8 cellular contexts compared by ENCODE assay signal in the genomic region with DNA sequence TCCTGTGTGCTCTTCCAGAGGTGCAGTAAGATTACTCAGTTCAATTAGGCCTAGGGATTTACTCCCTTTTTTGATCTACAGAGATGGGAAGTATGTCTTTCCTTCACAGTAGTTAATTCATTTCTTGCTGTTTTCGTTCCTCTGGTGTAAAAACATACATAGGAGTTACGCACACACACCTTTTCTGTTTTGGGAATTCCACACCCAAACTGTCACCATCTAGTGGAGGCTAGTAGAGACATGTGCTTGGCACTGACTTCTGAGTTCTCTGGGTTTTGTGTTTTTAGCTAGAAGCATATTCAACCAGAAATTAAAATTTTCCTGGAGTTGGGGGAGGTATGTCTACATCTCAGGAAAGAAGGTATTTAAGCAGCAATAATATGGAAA. TPM values are rescaled to one million over a fixed set of nuclear protein-coding genes. Genes with fewer than 3 reads are reported as not detected.
A peak's percentile ranks its signal among the peaks of the same experiment; 100 is the strongest.
DNase-seq lines count a peak whose midpoint lies in the region; ATAC-seq and TF ChIP-seq lines count a peak whose summit lies in the region.

No MANE protein-coding gene starts in this region.

- no peaks in the 10 kb centered on the region for H3K27me3 ChIP-seq in BLaER1
- peaks cover 14% of the 10 kb centered on the region for H3K27me3 ChIP-seq in HUES64 (ENCODE audit: insufficient read depth, low read length)
- no peaks in the 10 kb centered on the region for H3K27me3 ChIP-seq in body of pancreas
- H3K27me3 ChIP-seq in aorta (ENCODE audit: control insufficient read depth in 1 of 2, insufficient read depth in 2 of 2, low read length in 1 of 2) = no peaks in the 10 kb centered on the region

- intact Hi-C loops in body of pancreas (cut with DNase I) = loop anchor here (10.0 kb wide), 1 partner anchor 52 kb away; no protein-coding TSS in a partner anchor
- intact Hi-C loops in aorta (cut with DNase I) = loop anchor here in 1 of 2 donors (5.0 kb wide), 2 partner anchors 35 to 55 kb away; no protein-coding TSS in a partner anchor

- H3K27ac ChIP-seq in BLaER1 (peak overlapping the region; percentile 92), HUES64 (ENCODE audit: low read depth, low read length) (no peak overlapping the region), body of pancreas (peak overlapping the region; percentile 73 to 99 (median 92)), aorta (ENCODE audit: low read depth in 1 of 2, low read length in 2 of 2) (peak overlapping the region; percentile 85 to 100)

- TF ChIP-seq POLR2A in body of pancreas (IDR thresholded peaks at IDR 0.05) = no peak

- ATAC-seq in body of pancreas = no peak
- ATAC-seq in aorta (ENCODE audit: low FRiP score) = no peak
- ATAC-seq in GM18861 (IDR thresholded peaks at IDR 0.05; ENCODE audit: unreplicated experiment) = no peak

- TF ChIP-seq CTCF in body of pancreas (IDR thresholded peaks at IDR 0.05) = peak in 1 of 7 experiments; percentile 14

- H3K9ac ChIP-seq in BLaER1 = peak overlapping the region; percentile 89
- peak overlapping the region; percentile 30; the same call in 1 of the 2 replicates for H3K9ac ChIP-seq in HUES64 (ENCODE audit: low read depth, low read length)

- WGBS in HUES64 = 54% methylated on average over 2 of the region's 2 CpGs
- 0 to 7% methylated on average over 2 of the region's 2 CpGs for WGBS in body of pancreas, 2 donors
- WGBS in aorta, 2 donors = 2% methylated on average over 2 of the region's 2 CpGs

- peaks cover 70% of the 10 kb centered on the region for H3K4me1 ChIP-seq in BLaER1
- H3K4me1 ChIP-seq in HUES64 (ENCODE audit: insufficient read depth, low read length) = peaks cover 18% of the 10 kb centered on the region
- H3K4me1 ChIP-seq in body of pancreas = peaks cover 62% of the 10 kb centered on the region
- H3K4me1 ChIP-seq in aorta (ENCODE audit: control insufficient read depth in 1 of 2, insufficient read depth in 2 of 2, low read length in 2 of 2) = peaks cover 3 to 10% of the 10 kb centered on the region in 2 donors

- H3K4me3 ChIP-seq in BLaER1 = peak overlapping the region; percentile 95
- H3K4me3 ChIP-seq in HUES64 (ENCODE audit: low read length) = peak overlapping the region; percentile 61
- H3K4me3 ChIP-seq in body of pancreas = peak overlapping the region; percentile 3 to 51
- H3K4me3 ChIP-seq in aorta (ENCODE audit: low read length in 2 of 2) = peak overlapping the region; percentile 68 to 96

- peak overlapping the region; percentile 94 for H3K4me2 ChIP-seq in BLaER1

- peaks cover 55% of the 10 kb centered on the region for H4K20me1 ChIP-seq in BLaER1

- H3K9me3 ChIP-seq in BLaER1 (no peaks in the 10 kb centered on the region), HUES64 (ENCODE audit: insufficient read depth, low read depth, low read length) (no peaks in the 10 kb centered on the region), body of pancreas (no peaks in the 10 kb centered on the region), aorta (ENCODE audit: control insufficient read depth, low read length) (no peaks in the 10 kb centered on the region)

- no peak for DNase-seq in body of pancreas
- peak; percentile 48 for DNase-seq in medulla oblongata (ENCODE audit: extremely low spot score)
- no peak for DNase-seq in aorta
- DNase-seq in D341Med (ENCODE audit: low spot score) = no peak
- DNase-seq in NOMO-1 (lab: John Stamatoyannopoulos, UW; ENCODE audit: unreplicated experiment in 2 of 2) = no peak

- H3K36me3 ChIP-seq in BLaER1 (no peaks in the 10 kb centered on the region; the same call in 1 of the 2 replicates), HUES64 (ENCODE audit: insufficient read depth, low read length) (no peaks in the 10 kb centered on the region), body of pancreas (replicated peaks in 1 of 2; ENCODE audit: insufficient read depth in 1 of 2, low read depth in 2 of 2) (no peaks in the 10 kb centered on the region), aorta (ENCODE audit: control insufficient read depth in 1 of 2, insufficient read depth in 2 of 2, low read length in 1 of 2) (no peaks in the 10 kb centered on the region)

RNA-seq across cellular contexts. Expression of gene SUSD6, which starts 1.4 kb away (rescaled TPM):
- polyA plus RNA-seq in HUES64 (2013, experiment 1 of 2) = 3.4 TPM
- polyA plus RNA-seq in HUES64 (2013, experiment 2 of 2) = 3.4 TPM
- total RNA-seq in body of pancreas (10 to 100 TPM; 24.6 to 25.1 TPM), aorta (10 to 100 TPM; 51.3 to 59.9 TPM)
- polyA plus RNA-seq in aorta = 10 to 100 TPM in 1 of 2 donors, 1 to 10 TPM in 1; 7.4 to 16.1 TPM

RNA-seq across cellular contexts. Expression of gene CCDC177, which starts 38.1 kb away (rescaled TPM):
- polyA plus RNA-seq in HUES64 (2013, experiment 1 of 2) = 0.95 TPM
- 1.0 TPM for polyA plus RNA-seq in HUES64 (2013, experiment 2 of 2)
- total RNA-seq in body of pancreas = not detected
- total RNA-seq in aorta = not detected
- not detected for polyA plus RNA-seq in aorta

Comparison
In these comparisons a context has a peak if more than half of its experiments do, and no peak if none do; other contexts are left out.
1. H3K4me3 ChIP-seq: peak in every context shown above with its lines; median percentile 95 in BLaER1; 82 in aorta; 61 in HUES64; 27 in body of pancreas.